ENCODE assay signal across 9 cellular contexts in genomic region chr15:64877435-64877834, GRCh38. TPM values are rescaled to one million over a fixed set of nuclear protein-coding genes. Genes with fewer than 3 reads are reported as not detected.
DNase-seq lines count a peak whose midpoint lies in the region; ATAC-seq and TF ChIP-seq lines count a peak whose summit lies in the region.
"Had no signal": no experiment of that assay in that cellular context is flagged by ENCODE, and none has a peak within 500 bp of the region (broad histone marks: within the 10 kb centered on the region; RNA-seq: fewer than 3 reads in every experiment).

No MANE protein-coding gene starts in this region.

- TF ChIP-seq CTCF in PC-3 (conservative IDR thresholded peaks at IDR 0.05; ENCODE audit: low read depth, low read length) (no peak), neural crest cell (conservative IDR thresholded peaks at IDR 0.05) (no peak)

- H3K27me3 Mint-ChIP-seq in neural crest cell (ENCODE audit: low read depth), result no peaks in the 10 kb centered on the region

- H3K4me1 Mint-ChIP-seq in neural crest cell, result peaks cover 4% of the 10 kb centered on the region

- ATAC-seq in PC-3 (peak; percentile 38), esophagus mucosa (peak; percentile 57)

- H2AFZ ChIP-seq in PC-3 (ENCODE audit: low read length), result no peak overlapping the region

- H3K4me3 ChIP-seq in BLaER1, result no peak overlapping the region
- no peak overlapping the region for H3K4me3 ChIP-seq in PC-3 (ENCODE audit: low read length)

- H3K4me3 Mint-ChIP-seq in neural crest cell, result no peak overlapping the region

- H3K9me2 ChIP-seq in PC-3 (replicated peaks; ENCODE audit: low read length), result no peaks in the 10 kb centered on the region

- H3K27ac Mint-ChIP-seq in neural crest cell (ENCODE audit: unreplicated experiment), result peak overlapping the region; percentile 67

- H3K36me3 Mint-ChIP-seq in neural crest cell (ENCODE audit: low read depth), result no peaks in the 10 kb centered on the region

- CTCF ChIA-PET in PC-3 (lab: Charles Lee), result no interaction called here

- no peaks in the 10 kb centered on the region for H3K9me3 Mint-ChIP-seq in neural crest cell

- H3K27ac ChIP-seq in BLaER1, result peak overlapping the region; percentile 44
- no peak overlapping the region for H3K27ac ChIP-seq in PC-3 (ENCODE audit: low read length)

- POLR2A ChIA-PET in PC-3 (lab: Charles Lee; ENCODE audit: unreplicated experiment), result interaction anchor here (0.7 kb wide), 1 partner anchor 1593 kb away, joined by 4 read pairs; no protein-coding TSS in a partner anchor

- H3K9ac ChIP-seq in BLaER1, result peak overlapping the region; percentile 21; the same call in 1 of the 2 replicates
- no peak overlapping the region for H3K9ac ChIP-seq in PC-3 (ENCODE audit: low read length)

- no peaks in the 10 kb centered on the region for H4K20me1 ChIP-seq in BLaER1
- H4K20me1 ChIP-seq in PC-3 (ENCODE audit: low read length), result no peaks in the 10 kb centered on the region

- H3K4me1 ChIP-seq in BLaER1, result peaks cover 67% of the 10 kb centered on the region
- H3K4me1 ChIP-seq in PC-3 (ENCODE audit: insufficient read depth, low read length), result no peaks in the 10 kb centered on the region

- H3K79me2 ChIP-seq in PC-3 (ENCODE audit: low read length), result no peaks in the 10 kb centered on the region

- H3F3A ChIP-seq in PC-3 (ENCODE audit: low read length, unreplicated experiment), result no peaks in the 10 kb centered on the region

- H3K9me3 ChIP-seq in BLaER1, result no peaks in the 10 kb centered on the region
- H3K9me3 ChIP-seq in PC-3 (ENCODE audit: low read length), result no peaks in the 10 kb centered on the region

- intact Hi-C loops in PC-3 (cut with micrococcal nuclease), result no loop called here

- no peaks in the 10 kb centered on the region for H3K27me3 ChIP-seq in BLaER1
- H3K27me3 ChIP-seq in PC-3 (ENCODE audit: low read length), result no peaks in the 10 kb centered on the region

- BruUV-seq in PC-3 (replicated peaks; lab: Mats Ljungman, UMichigan), result no TSS peak

- H3K4me2 ChIP-seq in BLaER1 (peak overlapping the region; percentile 59), PC-3 (ENCODE audit: low read length) (no peak overlapping the region)

- peak; percentile 9 for DNase-seq in PC-3
- no peak for DNase-seq in neural crest cell (ENCODE audit: low read depth, low spot score)
- no peak for DNase-seq in effector CD8-positive, alpha-beta T cell (lab: John Stamatoyannopoulos, UW)
- DNase-seq in COR-L47 (lab: John Stamatoyannopoulos, UW), result no peak
- no peak for DNase-seq in retina
- DNase-seq in ureter (ENCODE audit: low spot score), result no peak
- DNase-seq: NCI-H1417 had no signal

- H3K36me3 ChIP-seq in BLaER1 (no peaks in the 10 kb centered on the region), PC-3 (ENCODE audit: low read depth, low read length) (no peaks in the 10 kb centered on the region)

RNA-seq across cellular contexts. Expression of gene ANKDD1A, which starts 34.3 kb away (rescaled TPM):
- total RNA-seq in PC-3 (2014; rRNA removed), result 5.8 and 8.9 TPM in 2 replicates
- 1.6 TPM for total RNA-seq in esophagus mucosa
- 4.4 and 4.6 TPM in 2 replicates for total RNA-seq in neural crest cell
- 31.4 TPM for total RNA-seq in ureter

RNA-seq across cellular contexts. Expression of gene PLEKHO2, which starts 35.7 kb away (rescaled TPM):
- total RNA-seq in PC-3 (2014; rRNA removed), result 3.7 and 4.3 TPM in 2 replicates
- total RNA-seq in esophagus mucosa, result 3.9 TPM
- 18.2 and 18.9 TPM in 2 replicates for total RNA-seq in neural crest cell
- total RNA-seq in ureter, result 33.3 TPM

RNA-seq across cellular contexts. Expression of gene PIF1, which starts 52.0 kb away (rescaled TPM):
- 43.5 and 45.3 TPM in 2 replicates for total RNA-seq in PC-3 (2014; rRNA removed)
- 6.3 TPM for total RNA-seq in esophagus mucosa
- total RNA-seq in neural crest cell, result 53.2 and 62.7 TPM in 2 replicates
- total RNA-seq in ureter, result 0.99 TPM
